ENCODE assay signal across 22 cellular contexts in genomic region chr12:130537655-130538054, GRCh38.
"Had no signal": no experiment of that assay in that cellular context is flagged by ENCODE, and none has a peak within 500 bp of the region (broad histone marks: within the 10 kb centered on the region; RNA-seq: fewer than 3 reads in every experiment).

No MANE protein-coding gene starts in this region.

- H3K36me3 ChIP-seq: Peyer's patch, SJCRH30 had no signal

- H3K9ac ChIP-seq: KMS-11 had no signal

- H3K4me3 ChIP-seq: K562, Peyer's patch, SJCRH30 had no signal

- H3K27me3 ChIP-seq: Peyer's patch, SJCRH30 had no signal

- H3K4me1 ChIP-seq: Peyer's patch, SJCRH30 had no signal

- H3K9me3 ChIP-seq: Peyer's patch, SJCRH30 had no signal

- H3K4me2 ChIP-seq: KMS-11 had no signal

- DNase-seq: Kasumi-1; MM.1S; NCI-H1436; NCI-H187; NCI-H2029; NCI-H2171; NCI-H226; NCI-H446; NCI-H524; NCI-H526 treated with DMSO at 0.1 percent for 48 hours; NCI-H82; NK-92 treated with Interleukin-12 subunit alpha and Interleukin-12 subunit beta, amount 100 ng/mL, for 24 hours; PC-3; Peyer's patch; SHP77 treated with DMSO at 0.1 percent for 48 hours; SJCRH30; T-helper 1 cell had no signal

- H3K27ac ChIP-seq: HL-60, KMS-11, Peyer's patch, SJCRH30 had no signal

- ATAC-seq: K562, PC-3, Right ventricle myocardium inferior, SK-N-SH treated with all-trans-retinoic acid at 6 μM for 48 hours had no signal
